9 cellular contexts compared by ENCODE assay signal in the genomic region with DNA sequence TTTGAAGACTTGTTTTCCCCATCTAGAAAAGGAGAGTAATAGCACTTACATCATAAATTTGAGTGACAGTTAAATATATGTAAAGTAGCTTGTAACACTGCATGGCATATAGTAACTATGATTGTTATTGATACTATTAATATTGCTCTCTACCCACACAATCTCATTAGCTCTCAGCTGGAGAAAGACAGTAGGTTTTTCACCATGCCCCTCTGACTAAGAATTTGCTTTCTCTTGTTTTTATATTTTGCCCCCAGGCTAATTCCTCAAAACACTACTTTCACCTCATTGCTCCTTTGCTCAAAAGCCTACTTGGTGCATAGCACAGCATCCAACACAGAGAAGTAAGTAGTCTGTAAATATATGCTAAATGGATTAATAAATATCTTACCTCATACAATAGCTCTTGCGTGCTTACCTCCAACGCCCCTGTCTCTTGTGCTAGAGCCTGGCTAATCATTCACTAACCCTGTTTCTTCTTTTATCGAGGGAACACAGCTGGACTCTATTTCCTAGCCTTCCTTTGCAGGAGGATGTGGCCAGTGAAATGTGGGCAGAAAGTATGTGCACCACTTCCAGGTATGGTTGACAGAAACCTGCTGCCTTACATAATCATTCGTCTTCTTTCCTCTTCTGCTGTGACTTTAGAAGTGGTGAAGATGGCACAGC.
DNase-seq lines count a peak whose midpoint lies in the region; ATAC-seq and TF ChIP-seq lines count a peak whose summit lies in the region.
"Had no signal": no experiment of that assay in that cellular context is flagged by ENCODE, and none has a peak within 500 bp of the region (broad histone marks: within the 10 kb centered on the region; RNA-seq: fewer than 3 reads in every experiment).

No MANE protein-coding gene starts in this region.

- H4K20me1 ChIP-seq in Loucy (ENCODE audit: insufficient read depth, low read length, poor library complexity, severe bottlenecking) (no peaks in the 10 kb centered on the region), PC-9 (ENCODE audit: insufficient read depth) (no peaks in the 10 kb centered on the region), Karpas-422 (ENCODE audit: insufficient read depth, low read depth, low read length) (no peaks in the 10 kb centered on the region)

- H3K4me2 ChIP-seq in Loucy (ENCODE audit: low read depth, low read length, poor library complexity, severe bottlenecking) (peak overlapping the region; percentile 84), PC-9 (no peak overlapping the region), Karpas-422 (ENCODE audit: low read depth, low read length, poor library complexity, severe bottlenecking) (no peak overlapping the region)

- BruUV-seq in PC-9 (replicated peaks; lab: Mats Ljungman, UMichigan): no TSS peak

- H3K9me3 ChIP-seq in Loucy (ENCODE audit: insufficient read depth, low read depth, low read length) (no peaks in the 10 kb centered on the region), right lobe of liver (no peaks in the 10 kb centered on the region), PC-9 (ENCODE audit: insufficient read depth, low read depth) (no peaks in the 10 kb centered on the region), upper lobe of left lung (no peaks in the 10 kb centered on the region), Karpas-422 (ENCODE audit: low read length) (no peaks in the 10 kb centered on the region)

- POLR2A ChIA-PET in PC-9 (lab: Charles Lee; ENCODE audit: unreplicated experiment): no interaction called here

- intact Hi-C loops in right lobe of liver (cut with DNase I) (no loop called here), PC-9 (cut with micrococcal nuclease; ENCODE audit: unreplicated experiment) (no loop called here)

- no peak for TF ChIP-seq EP300 in upper lobe of left lung (IDR thresholded peaks at IDR 0.05)

- H3K9ac ChIP-seq in Loucy (ENCODE audit: low read depth, low read length, poor library complexity, severe bottlenecking): peak overlapping the region; percentile 79
- no peak overlapping the region for H3K9ac ChIP-seq in Karpas-422 (ENCODE audit: low read length)

- no peaks in the 10 kb centered on the region for H3K27me3 ChIP-seq in Loucy (ENCODE audit: insufficient read depth, low read length, poor library complexity, severe bottlenecking)
- no peaks in the 10 kb centered on the region for H3K27me3 ChIP-seq in right lobe of liver
- H3K27me3 ChIP-seq in PC-9 (ENCODE audit: insufficient read depth, low read depth): no peaks in the 10 kb centered on the region
- H3K27me3 ChIP-seq in upper lobe of left lung: no peaks in the 10 kb centered on the region
- H3K27me3 ChIP-seq in Karpas-422 (ENCODE audit: low read length): no peaks in the 10 kb centered on the region

- H3K36me3 ChIP-seq in Loucy (ENCODE audit: insufficient read depth, low read length): no peaks in the 10 kb centered on the region
- no peaks in the 10 kb centered on the region for H3K36me3 ChIP-seq in right lobe of liver
- H3K36me3 ChIP-seq in PC-9 (ENCODE audit: low read depth): no peaks in the 10 kb centered on the region
- H3K36me3 ChIP-seq in upper lobe of left lung: no peaks in the 10 kb centered on the region
- H3K36me3 ChIP-seq in Karpas-422 (ENCODE audit: insufficient read depth, low read length): no peaks in the 10 kb centered on the region

- H3K27ac ChIP-seq in right lobe of liver (peak overlapping the region in 1 of 3 donors; percentile 0), PC-9 (no peak overlapping the region), upper lobe of left lung (no peak overlapping the region), Karpas-422 (ENCODE audit: low read length) (no peak overlapping the region)

- H3K9me2 ChIP-seq in Loucy (replicated peaks; ENCODE audit: low read depth, low read length): no peaks in the 10 kb centered on the region
- H3K9me2 ChIP-seq in PC-9 (ENCODE audit: insufficient read depth): no peaks in the 10 kb centered on the region
- no peaks in the 10 kb centered on the region for H3K9me2 ChIP-seq in Karpas-422 (replicated peaks; ENCODE audit: insufficient read depth, low read length)

- peaks cover 25% of the 10 kb centered on the region; the same call in 1 of the 2 replicates for H3K79me2 ChIP-seq in Loucy (ENCODE audit: insufficient read depth, low read length)
- no peaks in the 10 kb centered on the region for H3K79me2 ChIP-seq in PC-9 (ENCODE audit: low read depth)
- no peaks in the 10 kb centered on the region for H3K79me2 ChIP-seq in Karpas-422 (ENCODE audit: low read length)

- TF ChIP-seq CTCF in Loucy (conservative IDR thresholded peaks at IDR 0.05; ENCODE audit: low read length): no peak
- TF ChIP-seq CTCF in right lobe of liver (IDR thresholded peaks at IDR 0.05): no peak
- no peak for TF ChIP-seq CTCF in PC-9 (conservative IDR thresholded peaks at IDR 0.05)
- no peak for TF ChIP-seq CTCF in upper lobe of left lung (IDR thresholded peaks at IDR 0.05)

- peaks cover 14% of the 10 kb centered on the region for H3F3A ChIP-seq in Loucy (ENCODE audit: low read depth)
- H3F3A ChIP-seq in PC-9 (ENCODE audit: insufficient read depth, low read depth): no peaks in the 10 kb centered on the region

- 12% methylated on average over 4 of the region's 4 CpGs for WGBS in right lobe of liver (ENCODE audit: insufficient coverage, low coverage, low lambda C conversion rate, missing lambda C conversion rate)
- WGBS in upper lobe of left lung, 2 donors: 29 to 37% methylated on average over 4 of the region's 4 CpGs

- H3K4me1 ChIP-seq in Loucy (ENCODE audit: insufficient read depth, low read length, poor library complexity, severe bottlenecking): peaks cover 92% of the 10 kb centered on the region
- H3K4me1 ChIP-seq in right lobe of liver: peaks cover 0 to 8% (median 3%) of the 10 kb centered on the region in 4 donors
- H3K4me1 ChIP-seq in PC-9 (replicated peaks; ENCODE audit: insufficient read depth): no peaks in the 10 kb centered on the region
- H3K4me1 ChIP-seq in upper lobe of left lung: peaks cover 0 to 13% (median 7%) of the 10 kb centered on the region in 4 donors
- H3K4me1 ChIP-seq in Karpas-422 (ENCODE audit: low read length): no peaks in the 10 kb centered on the region

- ATAC-seq in GM18861 (IDR thresholded peaks at IDR 0.05; ENCODE audit: unreplicated experiment) (peak; percentile 80), HG02610 (IDR thresholded peaks at IDR 0.05; ENCODE audit: unreplicated experiment) (peak; percentile 59), right lobe of liver (peak; percentile 83 to 96 (median 89)), upper lobe of left lung (ENCODE audit: low FRiP score in 2 of 2) (no peak)

- H2AFZ ChIP-seq in Loucy (ENCODE audit: low read length): no peak overlapping the region
- H2AFZ ChIP-seq in PC-9: no peak overlapping the region
- no peak overlapping the region for H2AFZ ChIP-seq in Karpas-422 (ENCODE audit: low read length)

- TF ChIP-seq POLR2A in right lobe of liver (IDR thresholded peaks at IDR 0.05) (no peak), upper lobe of left lung (IDR thresholded peaks at IDR 0.05) (no peak)

- H3K4me3 ChIP-seq in Loucy (ENCODE audit: low read length, poor library complexity, severe bottlenecking) (peak overlapping the region; percentile 70), right lobe of liver (no peak overlapping the region), PC-9 (no peak overlapping the region), upper lobe of left lung (no peak overlapping the region), Karpas-422 (ENCODE audit: low read length) (no peak overlapping the region)

- CTCF ChIA-PET in PC-9 (lab: Charles Lee): no interaction called here

- no peak for DNase-seq in right lobe of liver
- no peak for DNase-seq in stimulated activated CD4-positive, alpha-beta T cell treated with anti-CD3 and anti-CD28 coated beads, Interleukin-2, amount 100 ng/mL, for 24 hours
- DNase-seq in PC-9: no peak
- no peak for DNase-seq in upper lobe of left lung
- DNase-seq in Karpas-422: no peak
- DNase-seq: activated CD4-positive, alpha-beta T cell treated with anti-CD3 and anti-CD28 coated beads, Interleukin-2, amount 50 U/mL, for 48 hours had no signal

Comparison
In these comparisons a context has a peak if more than half of its experiments do, and no peak if none do; other contexts are left out.
1. ATAC-seq: peak in GM18861 (single experiment), HG02610 (single experiment) and right lobe of liver (4 of 4); none in upper lobe of left lung (0 of 2).